In the genomic region with DNA sequence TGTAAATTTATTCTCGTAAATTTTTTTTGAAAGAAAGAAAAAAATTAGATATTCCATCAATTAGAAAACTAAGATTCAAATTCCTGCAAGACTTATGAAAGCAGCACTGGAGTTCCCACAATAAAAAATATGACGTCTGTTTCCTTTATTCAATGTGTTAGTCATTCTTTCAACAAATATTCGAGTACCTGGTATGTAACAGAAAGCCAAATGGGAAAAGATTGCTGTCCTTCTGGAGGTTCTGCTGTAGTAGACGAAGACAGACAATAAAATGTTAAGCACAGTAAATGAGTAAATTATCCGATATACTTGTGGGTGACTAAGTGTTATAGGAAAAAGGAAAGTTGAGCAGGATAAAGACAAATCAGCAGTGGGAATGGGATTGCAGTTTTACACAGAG, we compare ENCODE assay signal across 17 cellular contexts.
DNase-seq lines count a peak whose midpoint lies in the region; ATAC-seq, FAIRE-seq and TF ChIP-seq lines count a peak whose summit lies in the region.
"Had no signal": no experiment of that assay in that cellular context is flagged by ENCODE, and none has a peak within 500 bp of the region (broad histone marks: within the 10 kb centered on the region; RNA-seq: fewer than 3 reads in every experiment).

No MANE protein-coding gene starts in this region.

- intact Hi-C loops in colonic mucosa (cut with DNase I) (no loop called here), lower lobe of right lung (cut with DNase I) (no loop called here)

- H3K27me3 ChIP-seq in bronchial epithelial cell (ENCODE audit: control insufficient read depth, insufficient read depth, low read length), result no peaks in the 10 kb centered on the region
- no peaks in the 10 kb centered on the region for H3K27me3 ChIP-seq in keratinocyte (ENCODE audit: control insufficient read depth, extremely low read depth, insufficient read depth, low read length)
- no peaks in the 10 kb centered on the region for H3K27me3 ChIP-seq in colonic mucosa
- no peaks in the 10 kb centered on the region for H3K27me3 ChIP-seq in lower lobe of right lung (ENCODE audit: low read depth)
- H3K27me3 ChIP-seq: heart left ventricle, left lung, tibial artery had no signal

- H3K4me1 ChIP-seq in keratinocyte (ENCODE audit: control insufficient read depth, extremely low read depth, insufficient read depth, low read length) (peaks cover 12% of the 10 kb centered on the region), colonic mucosa (no peaks in the 10 kb centered on the region), lower lobe of right lung (no peaks in the 10 kb centered on the region)
- H3K4me1 ChIP-seq: heart left ventricle, left lung had no signal

- H3K9me1 ChIP-seq in keratinocyte (ENCODE audit: control insufficient read depth, extremely low read depth, insufficient read depth, low read length), result no peaks in the 10 kb centered on the region

- dilution Hi-C loops in keratinocyte (cut with MboI; ENCODE audit: extremely low pct_ligation_motif_present, low sequenced_read_pairs), result no loop called here

- H3K4me2 ChIP-seq in keratinocyte (ENCODE audit: control insufficient read depth, extremely low read depth, insufficient read depth, low read depth, low read length), result no peak overlapping the region

- FAIRE-seq in HTR-8/SVneo (lab: Jason Lieb, UNC) (no peak), bronchial epithelial cell (lab: Jason Lieb, UNC) (no peak), keratinocyte (lab: Jason Lieb, UNC) (peak; percentile 87)

- no peaks in the 10 kb centered on the region for H3K36me3 ChIP-seq in bronchial epithelial cell (ENCODE audit: control insufficient read depth, insufficient read depth, low read length)
- H3K36me3 ChIP-seq in keratinocyte (ENCODE audit: control insufficient read depth in 2 of 2, extremely low read depth in 1 of 2, insufficient read depth in 2 of 2, low read length in 2 of 2), result no peaks in the 10 kb centered on the region
- H3K36me3 ChIP-seq in colonic mucosa, result no peaks in the 10 kb centered on the region
- no peaks in the 10 kb centered on the region for H3K36me3 ChIP-seq in lower lobe of right lung
- H3K36me3 ChIP-seq: HAP-1, heart left ventricle, left lung, tibial artery had no signal

- no peak overlapping the region for H3K27ac ChIP-seq in keratinocyte (ENCODE audit: control insufficient read depth, insufficient read depth, low read length)
- H3K27ac ChIP-seq in colonic mucosa, result no peak overlapping the region
- no peak overlapping the region for H3K27ac ChIP-seq in lower lobe of right lung
- H3K27ac ChIP-seq in caudate nucleus (ENCODE audit: low read depth, low read length), result no peak overlapping the region
- H3K27ac ChIP-seq: heart left ventricle, left lung, tibial artery had no signal

- DNase-seq in A172 (ENCODE audit: low spot score) (peak; percentile 55), HTR-8/SVneo (ENCODE audit: insufficient read length, low spot score) (peak; percentile 25), bronchial epithelial cell (ENCODE audit: low read depth) (peak; percentile 80), keratinocyte (ENCODE audit: low read depth, low spot score) (no peak), colonic mucosa (no peak), lower lobe of right lung (no peak), caudate nucleus (lab: John Stamatoyannopoulos, UW) (no peak)
- DNase-seq: 8988T; activated naive CD4-positive, alpha-beta T cell treated with anti-CD3 and anti-CD28 coated beads, Interleukin-2, amount 10 ng/mL, durations not matched to agents 7 days and 5 days; heart left ventricle; left lung; NCI-H1436 treated with DMSO at 0.1 percent for 48 hours; NCI-H526; stimulated activated CD4-positive, alpha-beta T cell treated with anti-CD3 and anti-CD28 coated beads, Interleukin-12 subunit alpha, Interleukin-12 subunit beta, amount 100 ng/mL, for 4 hours; tibial artery had no signal

- H3K4me3 ChIP-seq in bronchial epithelial cell (ENCODE audit: low read depth, low read length) (no peak overlapping the region), keratinocyte (ENCODE audit: control insufficient read depth in 2 of 3, extremely low read depth in 1 of 3, insufficient read depth in 2 of 3, low read depth in 1 of 3, low read length in 3 of 3) (no peak overlapping the region), colonic mucosa (no peak overlapping the region), lower lobe of right lung (no peak overlapping the region)
- H3K4me3 ChIP-seq: HAP-1, heart left ventricle, left lung, tibial artery had no signal

- no peaks in the 10 kb centered on the region for H3K79me2 ChIP-seq in keratinocyte (ENCODE audit: control insufficient read depth, insufficient read depth, low read length)

- H2AFZ ChIP-seq in keratinocyte (ENCODE audit: control insufficient read depth, low read length), result no peak overlapping the region

- H4K20me1 ChIP-seq in keratinocyte (ENCODE audit: control insufficient read depth, extremely low read depth, insufficient read depth, low read length), result no peaks in the 10 kb centered on the region

- ATAC-seq in lower lobe of right lung, result no peak
- no peak for ATAC-seq in GM18868 (IDR thresholded peaks at IDR 0.05; ENCODE audit: unreplicated experiment)
- ATAC-seq: heart left ventricle, left lung had no signal

- H3K9ac ChIP-seq in keratinocyte (ENCODE audit: control insufficient read depth, extremely low read depth, insufficient read depth, low read length) (no peak overlapping the region), colonic mucosa (ENCODE audit: low read depth in 2 of 2, low read length in 2 of 2) (no peak overlapping the region)

- H3K9me3 ChIP-seq in keratinocyte (ENCODE audit: control insufficient read depth, low read depth, low read length) (no peaks in the 10 kb centered on the region), colonic mucosa (no peaks in the 10 kb centered on the region), lower lobe of right lung (peaks cover 4% of the 10 kb centered on the region)

- TF ChIP-seq CTCF in bronchial epithelial cell (IDR thresholded peaks at IDR 0.05; ENCODE audit: insufficient read depth, low read length, severe bottlenecking) (no peak), keratinocyte (optimal IDR thresholded peaks at IDR 0.05 in 1 of 3, IDR thresholded peaks at IDR 0.05 in 1 of 3, conservative IDR thresholded peaks at IDR 0.05 in 1 of 3; ENCODE audit: extremely low read depth in 1 of 3, insufficient read depth in 2 of 3, low read length in 3 of 3) (no peak), colonic mucosa (IDR thresholded peaks at IDR 0.05) (no peak), lower lobe of right lung (IDR thresholded peaks at IDR 0.05) (no peak)

Comparison
In these comparisons a context has a peak if more than half of its experiments do, and no peak if none do; other contexts are left out.
1. DNase-seq: peak in A172 (single experiment), HTR-8/SVneo (single experiment) and bronchial epithelial cell (single experiment); none in keratinocyte (single experiment), colonic mucosa (single experiment), lower lobe of right lung (single experiment) and caudate nucleus (0 of 61).